ENCODE assay signal across 35 cellular contexts in the genomic region with DNA sequence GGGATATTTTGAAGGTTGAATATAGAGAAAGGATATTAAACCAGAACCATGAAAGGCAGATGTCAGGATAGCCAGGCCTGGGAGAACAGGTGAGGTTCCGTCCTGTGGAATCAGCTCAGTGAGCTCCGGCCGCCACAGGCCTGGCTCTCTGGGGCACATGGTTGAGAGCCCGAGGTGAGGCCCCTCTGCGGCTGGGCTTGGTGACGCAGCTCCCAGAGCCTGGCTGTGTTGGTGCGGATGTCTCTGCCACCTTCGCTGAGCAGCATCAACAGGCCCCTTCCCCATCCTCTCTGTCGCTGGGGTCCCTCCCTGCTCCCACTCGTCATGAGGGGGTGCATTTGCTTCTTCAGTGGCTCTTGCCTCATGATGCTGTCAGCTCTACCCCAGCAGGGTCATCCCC.
"Had no signal": no experiment of that assay in that cellular context is flagged by ENCODE, and none has a peak within 500 bp of the region (broad histone marks: within the 10 kb centered on the region; RNA-seq: fewer than 3 reads in every experiment).

No MANE protein-coding gene starts in this region.

- H3K27ac ChIP-seq: adrenal gland, brain microvascular endothelial cell, hepatocyte, neutrophil, ovary, suprapubic skin, tibial nerve, vagina, WERI-Rb-1 had no signal

- ATAC-seq: activated CD4-positive, CD25-positive, alpha-beta regulatory T cell treated with anti-CD3 and anti-CD28 coated beads, Interleukin-2, amount 50 U/mL, for 24 hours; left cardiac atrium; left ventricle myocardium superior; mucosa of descending colon; stimulated activated naive B cell treated with anti-CD40 and anti-IgM and Interleukin-4, amounts not matched to agents 10 μg/mL and 1 μg/mL and 100 μg/mL, for 72 hours had no signal

- H3K79me2 ChIP-seq: hepatocyte had no signal

- H3K9me3 ChIP-seq: adrenal gland, esophagus squamous epithelium, mucosa of descending colon, neutrophil, ovary, stomach, suprapubic skin, tibial nerve, vagina had no signal

- DNase-seq: activated CD4-positive, alpha-beta T cell treated with anti-CD3 and anti-CD28 coated beads for 48 hours; activated CD4-positive, alpha-beta T cell treated with anti-CD3 and anti-CD28 coated beads, Interleukin-2, amount 50 U/mL, for 48 hours; activated CD8-positive, alpha-beta memory T cell treated with anti-CD3 and anti-CD28 coated beads for 24 hours; activated effector memory CD4-positive, alpha-beta T cell treated with Interleukin-2 at 50 U/mL for 16 hours; activated naive CD4-positive, alpha-beta T cell treated with anti-CD3 and anti-CD28 coated beads for 36 hours; activated naive CD8-positive, alpha-beta T cell treated with anti-CD3 and anti-CD28 coated beads for 36 hours; adrenal gland; brain microvascular endothelial cell; cortex of kidney; endodermal cell; esophagus squamous epithelium; glutamatergic neuron; islet precursor cell; left cardiac atrium; left ventricle myocardium superior; mucosa of descending colon; ovary; stimulated activated CD4-positive, alpha-beta T cell treated with anti-CD3 and anti-CD28 coated beads, Interleukin-1b, Interleukin-23, amount 100 ng/mL, for 48 hours; stimulated activated CD4-positive, alpha-beta T cell treated with anti-CD3 and anti-CD28 coated beads, Interleukin-4, amount 100 ng/mL, for 4 hours; stimulated activated CD8-positive, alpha-beta memory T cell treated with anti-CD3 and anti-CD28 coated beads, Interleukin-4, amount 100 ng/mL, for 48 hours; stimulated activated naive B cell treated with anti-CD40 and anti-IgM and Interleukin-4, amounts not matched to agents 10 μg/mL and 1 μg/mL and 100 μg/mL, for 72 hours; stomach; SW 1271; T-helper 9 cell; WERI-Rb-1 had no signal

- FAIRE-seq: astrocyte, frontal cortex, TTC549 had no signal

- H3K4me2 ChIP-seq: hepatocyte, smooth muscle cell had no signal

- H3K4me3 ChIP-seq: adrenal gland, esophagus squamous epithelium, hepatocyte, mucosa of descending colon, ovary, smooth muscle cell, stomach, suprapubic skin, tibial nerve, vagina had no signal

- H2AFZ ChIP-seq: hepatocyte had no signal

- H3K27me3 ChIP-seq: adrenal gland, brain microvascular endothelial cell, hepatocyte, ovary, suprapubic skin, tibial nerve, vagina had no signal

- H3K36me3 ChIP-seq: adrenal gland, brain microvascular endothelial cell, esophagus squamous epithelium, neutrophil, ovary, stomach, suprapubic skin, tibial nerve, vagina, WERI-Rb-1 had no signal
